Comparison of ENCODE assay signal across 20 cellular contexts in genomic region chr2:174048238-174048637, GRCh38.
DNase-seq lines count a peak whose midpoint lies in the region; ATAC-seq and TF ChIP-seq lines count a peak whose summit lies in the region.
"Had no signal": no experiment of that assay in that cellular context is flagged by ENCODE, and none has a peak within 500 bp of the region (broad histone marks: within the 10 kb centered on the region; RNA-seq: fewer than 3 reads in every experiment).

No MANE protein-coding gene starts in this region.

- H3K4me2 ChIP-seq in trophoblast cell (ENCODE audit: low read length): no peak overlapping the region

- H3K27me3 ChIP-seq in H7 (ENCODE audit: control insufficient read depth, insufficient read depth, low read length): no peaks in the 10 kb centered on the region
- H3K27me3 ChIP-seq in brain microvascular endothelial cell (replicated peaks): no peaks in the 10 kb centered on the region
- no peaks in the 10 kb centered on the region for H3K27me3 ChIP-seq in trophoblast cell (ENCODE audit: insufficient read depth, low read length)
- H3K27me3 ChIP-seq: pancreas, thyroid gland had no signal

- H3K36me3 ChIP-seq in H7 (replicated peaks; ENCODE audit: control insufficient read depth, insufficient read depth, low read length): no peaks in the 10 kb centered on the region
- no peaks in the 10 kb centered on the region for H3K36me3 ChIP-seq in brain microvascular endothelial cell (replicated peaks)
- H3K36me3 ChIP-seq in trophoblast cell (ENCODE audit: control insufficient read depth in 1 of 2, insufficient read depth in 2 of 2, low read length in 2 of 2): no peaks in the 10 kb centered on the region
- H3K36me3 ChIP-seq: pancreas, thyroid gland had no signal

- ATAC-seq in GM19351 (IDR thresholded peaks at IDR 0.05; ENCODE audit: unreplicated experiment): no peak
- ATAC-seq: activated CD4-positive, alpha-beta T cell treated with anti-CD3 and anti-CD28 coated beads for 36 hours; naive thymus-derived CD8-positive, alpha-beta T cell; pancreas; sciatic nerve; T-cell had no signal

- no CpG with 5 or more reads among the region's 20 CpGs for WGBS in trophoblast cell (ENCODE audit: extremely low coverage, insufficient coverage, insufficient read length)

- H3K4me1 ChIP-seq in trophoblast cell (ENCODE audit: control insufficient read depth in 1 of 2, insufficient read depth in 2 of 2, low read length in 2 of 2): peaks cover 6 to 20% of the 10 kb centered on the region in 2 experiments
- H3K4me1 ChIP-seq: pancreas, thyroid gland had no signal

- H2AK5ac ChIP-seq in trophoblast cell (ENCODE audit: low read length): no peak overlapping the region

- H2AFZ ChIP-seq in trophoblast cell (ENCODE audit: insufficient read depth, low read length, poor library complexity): no peak overlapping the region

- no peak overlapping the region for H3K4ac ChIP-seq in trophoblast cell (ENCODE audit: low read depth, low read length)

- H3K14ac ChIP-seq in trophoblast cell (ENCODE audit: low read length): no peak overlapping the region

- peaks cover 2% of the 10 kb centered on the region for H3K9me3 ChIP-seq in trophoblast cell (ENCODE audit: insufficient read depth, low read depth, low read length)
- H3K9me3 ChIP-seq: pancreas, thyroid gland had no signal

- H4K8ac ChIP-seq in trophoblast cell (ENCODE audit: low read depth, low read length): no peak overlapping the region

- DNase-seq in GM12865 (ENCODE audit: low read depth): peak; percentile 28
- DNase-seq in H7: peak; percentile 71
- no peak for DNase-seq in brain microvascular endothelial cell
- DNase-seq in trophoblast cell: no peak
- no peak for DNase-seq in cerebellar nuclear complex (lab: John Stamatoyannopoulos, UW)
- no peak for DNase-seq in coronary artery (ENCODE audit: low spot score)
- DNase-seq: activated CD4-positive, alpha-beta T cell treated with anti-CD3 and anti-CD28 coated beads for 36 hours; activated naive CD8-positive, alpha-beta T cell treated with anti-CD3 and anti-CD28 coated beads, Interleukin-2, amount 10 ng/mL, durations not matched to agents 7 days and 5 days; DMS 273 treated with DMSO at 0.1 percent for 48 hours; mammary epithelial cell; naive thymus-derived CD8-positive, alpha-beta T cell; NCI-H2081; NCI-H446; pancreas; stimulated activated naive CD4-positive, alpha-beta T cell; T-cell; thyroid gland had no signal

- no peak overlapping the region for H4K12ac ChIP-seq in trophoblast cell (ENCODE audit: low read depth, low read length)

- no peak overlapping the region for H3K23ac ChIP-seq in trophoblast cell (ENCODE audit: low read length)

- in situ Hi-C loops in brain microvascular endothelial cell (cut with HindIII; ENCODE audit: low pct_ligation_motif_present, low sequenced_read_pairs): no loop called here

- peaks cover 12% of the 10 kb centered on the region for H3K79me1 ChIP-seq in trophoblast cell (ENCODE audit: low read length)

- peaks cover 2% of the 10 kb centered on the region for H3K79me2 ChIP-seq in trophoblast cell (ENCODE audit: control insufficient read depth, insufficient read depth, low read length, poor library complexity)

- H2BK120ac ChIP-seq in trophoblast cell (ENCODE audit: insufficient read depth, low read length, poor library complexity): no peak overlapping the region

- no peak overlapping the region for H3K9ac ChIP-seq in trophoblast cell (ENCODE audit: low read length)

- H3K4me3 ChIP-seq in GM12865 (ENCODE audit: low read depth, low read length) (no peak overlapping the region), H7 (ENCODE audit: insufficient read depth, low read depth, low read length) (no peak overlapping the region), brain microvascular endothelial cell (ENCODE audit: low read depth, low read length) (no peak overlapping the region), trophoblast cell (ENCODE audit: low read depth, low read length) (no peak overlapping the region), coronary artery (no peak overlapping the region)
- H3K4me3 ChIP-seq: pancreas, thyroid gland had no signal

- H3K18ac ChIP-seq in trophoblast cell (ENCODE audit: low read length): peak overlapping the region; percentile 2

- peak overlapping the region; percentile 27 for H2BK12ac ChIP-seq in trophoblast cell (ENCODE audit: low read length)

- no peak overlapping the region for H2BK5ac ChIP-seq in trophoblast cell (ENCODE audit: low read depth, low read length, poor library complexity)

- H4K91ac ChIP-seq in trophoblast cell (ENCODE audit: low read depth, low read length): no peak overlapping the region

- TF ChIP-seq CTCF in GM12865 (IDR thresholded peaks at IDR 0.05; ENCODE audit: insufficient read depth, low read depth, low read length, missing control alignments) (no peak), brain microvascular endothelial cell (IDR thresholded peaks at IDR 0.05; ENCODE audit: low read depth, low read length, missing control alignments) (peak; percentile 14), coronary artery (IDR thresholded peaks at IDR 0.05) (no peak)

- no peak overlapping the region for H3K27ac ChIP-seq in brain microvascular endothelial cell
- H3K27ac ChIP-seq in trophoblast cell (ENCODE audit: low read depth, low read length): no peak overlapping the region
- no peak overlapping the region for H3K27ac ChIP-seq in coronary artery
- H3K27ac ChIP-seq: HL-60, pancreas, thyroid gland had no signal

Comparison
In these comparisons a context has a peak if more than half of its experiments do, and no peak if none do; other contexts are left out.
1. DNase-seq: peak in GM12865 (single experiment) and H7 (single experiment); none in brain microvascular endothelial cell (single experiment), trophoblast cell (0 of 2), cerebellar nuclear complex (0 of 2) and coronary artery (single experiment).